In the genomic region with DNA sequence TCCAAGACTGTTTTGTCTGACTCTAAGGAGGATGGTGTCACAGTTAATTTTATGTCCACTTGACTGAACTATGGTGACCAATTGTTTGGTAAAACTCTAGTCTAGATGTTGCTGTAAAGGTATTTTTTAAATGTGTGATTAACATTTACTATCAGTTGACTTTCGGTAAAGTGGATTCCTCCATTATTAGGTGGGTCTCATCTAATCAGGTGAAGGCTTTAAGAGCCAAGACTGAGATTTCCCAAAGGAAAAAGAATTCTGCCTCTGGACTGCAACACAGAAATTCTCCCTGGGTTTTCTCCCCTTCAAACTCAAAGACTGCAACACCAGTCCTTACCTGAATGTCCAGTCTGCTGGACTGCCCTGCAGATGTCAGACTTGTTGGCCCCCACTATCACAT, we compare ENCODE assay signal across 22 cellular contexts.
A peak's percentile ranks its signal among the peaks of the same experiment; 100 is the strongest.
DNase-seq lines count a peak whose midpoint lies in the region; ATAC-seq, FAIRE-seq and TF ChIP-seq lines count a peak whose summit lies in the region.
"Had no signal": no experiment of that assay in that cellular context is flagged by ENCODE, and none has a peak within 500 bp of the region (broad histone marks: within the 10 kb centered on the region; RNA-seq: fewer than 3 reads in every experiment).

No MANE protein-coding gene starts in this region.

- RAD21 ChIA-PET in GM12878 (lab: Charles Lee; ENCODE audit: unreplicated experiment): interaction anchor here (1.2 kb wide), 1 partner anchor 28 kb away, joined by 3 read pairs; no protein-coding TSS in a partner anchor

- H4K20me1 ChIP-seq in DND-41 (ENCODE audit: insufficient read depth, low read length) (no peaks in the 10 kb centered on the region), Karpas-422 (ENCODE audit: insufficient read depth, low read depth, low read length) (no peaks in the 10 kb centered on the region), GM12878 (ENCODE audit: control insufficient read depth, insufficient read depth) (no peaks in the 10 kb centered on the region)

- H3K9ac ChIP-seq in DND-41 (ENCODE audit: low read depth, low read length) (no peak overlapping the region), Karpas-422 (ENCODE audit: low read length) (no peak overlapping the region), GM12878 (ENCODE audit: control insufficient read depth, insufficient read depth, low read length) (no peak overlapping the region)

- H3K27me3 ChIP-seq in DND-41 (ENCODE audit: insufficient read depth, low read length, poor library complexity) (no peaks in the 10 kb centered on the region), Karpas-422 (ENCODE audit: low read length) (no peaks in the 10 kb centered on the region), GM12878 (replicated peaks in 1 of 2; ENCODE audit: control insufficient read depth in 2 of 2, insufficient read depth in 2 of 2, low read length in 1 of 2) (no peaks in the 10 kb centered on the region)
- no peaks in the 10 kb centered on the region for H3K27me3 ChIP-seq in CD4-positive, alpha-beta T cell (ENCODE audit: control insufficient read depth, insufficient read depth, low read length)
- H3K27me3 ChIP-seq: BE2C had no signal

- POLR2A ChIA-PET in GM12878 (lab: Charles Lee): interaction anchor here (0.5 kb wide), 1 partner anchor 73 kb away, joined by 4 read pairs; no protein-coding TSS in a partner anchor
- POLR2A ChIA-PET in CD4-positive, alpha-beta T cell (lab: Charles Lee): no interaction called here

- no peak for TF ChIP-seq EP300 in GM12878 (IDR thresholded peaks at IDR 0.05; ENCODE audit: borderline replicate concordance in 1 of 2, control insufficient read depth in 1 of 2, low read depth in 2 of 2, low read length in 2 of 2)

- ATAC-seq in DND-41 (ENCODE audit: insufficient read depth, low read depth): no peak
- ATAC-seq in GM12878: no peak
- ATAC-seq in CD4-positive, alpha-beta T cell (ENCODE audit: poor library complexity): no peak
- no peak for ATAC-seq in GM18867 (IDR thresholded peaks at IDR 0.05; ENCODE audit: unreplicated experiment)
- ATAC-seq: GM23338 had no signal

- peaks cover 28% of the 10 kb centered on the region for H3K36me3 Mint-ChIP-seq in activated naive CD4-positive, alpha-beta T cell treated with anti-CD3 and anti-CD28 coated beads, Interleukin-2, amount 50 U/mL, for 24 hours
- peaks cover 63% of the 10 kb centered on the region for H3K36me3 Mint-ChIP-seq in activated naive CD4-positive, alpha-beta T cell treated with anti-CD3 and anti-CD28 coated beads, Interleukin-2, amount 10 ng/mL, durations not matched to agents 7 days and 5 days
- H3K36me3 Mint-ChIP-seq in CD4-positive, alpha-beta T cell (ENCODE audit: low read depth): peaks cover 44% of the 10 kb centered on the region

- CTCF ChIA-PET in activated naive CD4-positive, alpha-beta T cell treated with anti-CD3 and anti-CD28 coated beads, Interleukin-2, amount 10 ng/mL, durations not matched to agents 7 days and 5 days (lab: Charles Lee): no interaction called here
- CTCF ChIA-PET in GM12878 (lab: Yijun Ruan, JAX): no interaction called here
- CTCF ChIA-PET in CD4-positive, alpha-beta T cell (lab: Charles Lee): no interaction called here

- no peaks in the 10 kb centered on the region for H3K9me3 ChIP-seq in DND-41 (ENCODE audit: insufficient read depth, low read length, severe bottlenecking)
- H3K9me3 ChIP-seq in Karpas-422 (ENCODE audit: low read length): no peaks in the 10 kb centered on the region
- H3K9me3 ChIP-seq in GM12878 (replicated peaks; ENCODE audit: control insufficient read depth, insufficient read depth, low read length): peaks cover 1% of the 10 kb centered on the region; the same call in 2 of the 3 replicates
- H3K9me3 ChIP-seq in CD4-positive, alpha-beta T cell (ENCODE audit: control insufficient read depth, low read length): no peaks in the 10 kb centered on the region
- H3K9me3 ChIP-seq: BE2C had no signal

- H3K27ac ChIP-seq in DND-41 (ENCODE audit: low read length) (peak overlapping the region; percentile 48), Karpas-422 (ENCODE audit: low read length) (peak overlapping the region; percentile 98; the same call in 1 of the 2 replicates), GM12878 (ENCODE audit: control insufficient read depth, insufficient read depth) (0 out of 2 replicates have a peak overlapping the region, but pooled peaks have one; percentile 28)
- no peak overlapping the region for H3K27ac ChIP-seq in CD4-positive, alpha-beta T cell (ENCODE audit: low read depth, low read length)
- H3K27ac ChIP-seq: HL-60 had no signal

- FAIRE-seq in GM12878 (lab: Jason Lieb, UNC): no peak
- FAIRE-seq: A204.1, GM12891, H54 had no signal

- peaks cover 84% of the 10 kb centered on the region for H3K4me1 ChIP-seq in DND-41 (ENCODE audit: insufficient read depth, low read length)
- peaks cover 81% of the 10 kb centered on the region for H3K4me1 ChIP-seq in Karpas-422 (ENCODE audit: low read length)
- H3K4me1 ChIP-seq in GM12878 (ENCODE audit: control insufficient read depth, insufficient read depth, low read length): peaks cover 68% of the 10 kb centered on the region
- H3K4me1 ChIP-seq: BE2C had no signal

- no peak overlapping the region for H2AFZ ChIP-seq in DND-41 (ENCODE audit: low read depth, low read length)
- no peak overlapping the region for H2AFZ ChIP-seq in Karpas-422 (ENCODE audit: low read length)
- no peak overlapping the region for H2AFZ ChIP-seq in GM12878 (ENCODE audit: control insufficient read depth, low read depth, low read length)
- H2AFZ ChIP-seq: GM23338 had no signal

- peak overlapping the region; percentile 32 for H3K27ac Mint-ChIP-seq in activated naive CD4-positive, alpha-beta T cell treated with anti-CD3 and anti-CD28 coated beads, Interleukin-2, amount 50 U/mL, for 24 hours
- no peak overlapping the region for H3K27ac Mint-ChIP-seq in activated naive CD4-positive, alpha-beta T cell treated with anti-CD3 and anti-CD28 coated beads, Interleukin-2, amount 10 ng/mL, durations not matched to agents 7 days and 5 days
- H3K27ac Mint-ChIP-seq in CD4-positive, alpha-beta T cell: no peak overlapping the region
- H3K27ac Mint-ChIP-seq: GM23338, HFFc6 had no signal

- in situ Hi-C loops in GM12878 (cut with MboI): no loop called here

- intact Hi-C loops in GM12878 (cut with micrococcal nuclease; ENCODE audit: unreplicated experiment): no loop called here
- intact Hi-C loops in CD4-positive, alpha-beta T cell (cut with DNase I, micrococcal nuclease): no loop called here

- H3K4me3 ChIP-seq in DND-41 (ENCODE audit: low read depth in 1 of 2, low read length in 2 of 2) (no peak overlapping the region), Karpas-422 (ENCODE audit: low read length) (no peak overlapping the region), GM12878 (no peak overlapping the region)
- H3K4me3 ChIP-seq: GM23338 had no signal

- no peak overlapping the region for H3K4me3 Mint-ChIP-seq in activated naive CD4-positive, alpha-beta T cell treated with anti-CD3 and anti-CD28 coated beads, Interleukin-2, amount 50 U/mL, for 24 hours
- no peak overlapping the region for H3K4me3 Mint-ChIP-seq in activated naive CD4-positive, alpha-beta T cell treated with anti-CD3 and anti-CD28 coated beads, Interleukin-2, amount 10 ng/mL, durations not matched to agents 7 days and 5 days
- no peak overlapping the region for H3K4me3 Mint-ChIP-seq in CD4-positive, alpha-beta T cell
- H3K4me3 Mint-ChIP-seq: GM23338, HFFc6 had no signal

- peaks cover 78% of the 10 kb centered on the region for H3K4me1 Mint-ChIP-seq in activated naive CD4-positive, alpha-beta T cell treated with anti-CD3 and anti-CD28 coated beads, Interleukin-2, amount 50 U/mL, for 24 hours
- peaks cover 29% of the 10 kb centered on the region for H3K4me1 Mint-ChIP-seq in activated naive CD4-positive, alpha-beta T cell treated with anti-CD3 and anti-CD28 coated beads, Interleukin-2, amount 10 ng/mL, durations not matched to agents 7 days and 5 days
- H3K4me1 Mint-ChIP-seq in CD4-positive, alpha-beta T cell (ENCODE audit: low read depth): peaks cover 84% of the 10 kb centered on the region

- H3K9me3 Mint-ChIP-seq in activated naive CD4-positive, alpha-beta T cell treated with anti-CD3 and anti-CD28 coated beads, Interleukin-2, amount 50 U/mL, for 24 hours: peaks cover 10% of the 10 kb centered on the region
- H3K9me3 Mint-ChIP-seq in activated naive CD4-positive, alpha-beta T cell treated with anti-CD3 and anti-CD28 coated beads, Interleukin-2, amount 10 ng/mL, durations not matched to agents 7 days and 5 days: peaks cover 13% of the 10 kb centered on the region
- H3K9me3 Mint-ChIP-seq in CD4-positive, alpha-beta T cell: no peaks in the 10 kb centered on the region
- H3K9me3 Mint-ChIP-seq: CD4-positive, CD25-positive, alpha-beta regulatory T cell; GM23338 had no signal

- no peaks in the 10 kb centered on the region for H3K27me3 Mint-ChIP-seq in activated naive CD4-positive, alpha-beta T cell treated with anti-CD3 and anti-CD28 coated beads, Interleukin-2, amount 50 U/mL, for 24 hours
- no peaks in the 10 kb centered on the region for H3K27me3 Mint-ChIP-seq in activated naive CD4-positive, alpha-beta T cell treated with anti-CD3 and anti-CD28 coated beads, Interleukin-2, amount 10 ng/mL, durations not matched to agents 7 days and 5 days
- no peaks in the 10 kb centered on the region for H3K27me3 Mint-ChIP-seq in CD4-positive, alpha-beta T cell
- H3K27me3 Mint-ChIP-seq: CD4-positive, CD25-positive, alpha-beta regulatory T cell had no signal

- WGBS in GM12878 (ENCODE audit: insufficient coverage, insufficient replicate concordance, low lambda C conversion rate, missing lambda C conversion rate): 100% methylated on average over 1 of the region's 1 CpG

- no peak for DNase-seq in activated naive CD4-positive, alpha-beta T cell treated with anti-CD3 and anti-CD28 coated beads, Interleukin-2, amount 10 ng/mL, durations not matched to agents 7 days and 5 days
- DNase-seq in DND-41: no peak
- no peak for DNase-seq in Karpas-422
- DNase-seq in GM12878 (ENCODE audit: low read depth, low spot score): no peak
- no peak for DNase-seq in SIG-M5 (lab: John Stamatoyannopoulos, UW)
- DNase-seq in CD4-positive, alpha-beta T cell: no peak
- DNase-seq: ACHN; BE2C; C1 segment of cervical spinal cord; CD4-positive, CD25-positive, alpha-beta regulatory T cell; DMS153; DMS79; EL; HCEC 1CT; HFFc6 had no signal

- no peaks in the 10 kb centered on the region for H3K9me2 ChIP-seq in Karpas-422 (replicated peaks; ENCODE audit: insufficient read depth, low read length)

- no peak for TF ChIP-seq POLR2A in GM12878 (IDR thresholded peaks at IDR 0.05; ENCODE audit: low read depth, low read length)

- no peak for TF ChIP-seq RAD21 in GM12878 (IDR thresholded peaks at IDR 0.05; ENCODE audit: insufficient read depth, low read depth, low read length)

- no peak overlapping the region for H3K4me2 ChIP-seq in DND-41 (ENCODE audit: insufficient read depth, low read length)
- no peak overlapping the region for H3K4me2 ChIP-seq in Karpas-422 (ENCODE audit: low read depth, low read length, poor library complexity, severe bottlenecking)
- peak overlapping the region; percentile 26; the same call in 1 of the 2 replicates for H3K4me2 ChIP-seq in GM12878 (ENCODE audit: control insufficient read depth, insufficient read depth)
- H3K4me2 ChIP-seq: GM23338 had no signal

- no TSS peak for BruUV-seq in GM12878 (replicated peaks; lab: Mats Ljungman, UMichigan)

- SMC1A ChIA-PET in GM12878 (lab: Charles Lee; ENCODE audit: uncharacterized antibody, unreplicated experiment): interaction anchor here (1.0 to 1.2 kb wide), 3 partner anchors 17 to 120 kb away, joined by 3 to 4 read pairs (median 3); no protein-coding TSS in a partner anchor

- H3K79me2 ChIP-seq in DND-41 (ENCODE audit: insufficient read depth, low read length) (peaks cover 62% of the 10 kb centered on the region), Karpas-422 (ENCODE audit: low read length) (peaks cover 97% of the 10 kb centered on the region), GM12878 (ENCODE audit: control insufficient read depth, insufficient read depth, low read length) (peaks cover 68% of the 10 kb centered on the region)

- no peak for TF ChIP-seq CTCF in DND-41 (IDR thresholded peaks at IDR 0.05; ENCODE audit: borderline replicate concordance, extremely low read depth, low read length, poor library complexity, severe bottlenecking)
- no peak for TF ChIP-seq CTCF in GM12878 (IDR thresholded peaks at IDR 0.05 in 2 of 3, conservative IDR thresholded peaks at IDR 0.05 in 1 of 3; ENCODE audit: control insufficient read depth in 2 of 3, extremely low read depth in 1 of 3, insufficient read depth in 1 of 3, low read depth in 3 of 3, low read length in 3 of 3)
- no peak for TF ChIP-seq CTCF in CD4-positive, alpha-beta T cell (IDR thresholded peaks at IDR 0.05)

- H3K36me3 ChIP-seq in DND-41 (ENCODE audit: insufficient read depth, low read length) (peaks cover 20% of the 10 kb centered on the region), Karpas-422 (ENCODE audit: insufficient read depth, low read length) (peaks cover 55% of the 10 kb centered on the region), GM12878 (ENCODE audit: control insufficient read depth in 2 of 2, insufficient read depth in 2 of 2, low read length in 1 of 2) (peaks cover 13 to 28% of the 10 kb centered on the region in 2 experiments)
- H3K36me3 ChIP-seq: BE2C had no signal
